1 cellular context compared by ENCODE assay signal in the genomic region with DNA sequence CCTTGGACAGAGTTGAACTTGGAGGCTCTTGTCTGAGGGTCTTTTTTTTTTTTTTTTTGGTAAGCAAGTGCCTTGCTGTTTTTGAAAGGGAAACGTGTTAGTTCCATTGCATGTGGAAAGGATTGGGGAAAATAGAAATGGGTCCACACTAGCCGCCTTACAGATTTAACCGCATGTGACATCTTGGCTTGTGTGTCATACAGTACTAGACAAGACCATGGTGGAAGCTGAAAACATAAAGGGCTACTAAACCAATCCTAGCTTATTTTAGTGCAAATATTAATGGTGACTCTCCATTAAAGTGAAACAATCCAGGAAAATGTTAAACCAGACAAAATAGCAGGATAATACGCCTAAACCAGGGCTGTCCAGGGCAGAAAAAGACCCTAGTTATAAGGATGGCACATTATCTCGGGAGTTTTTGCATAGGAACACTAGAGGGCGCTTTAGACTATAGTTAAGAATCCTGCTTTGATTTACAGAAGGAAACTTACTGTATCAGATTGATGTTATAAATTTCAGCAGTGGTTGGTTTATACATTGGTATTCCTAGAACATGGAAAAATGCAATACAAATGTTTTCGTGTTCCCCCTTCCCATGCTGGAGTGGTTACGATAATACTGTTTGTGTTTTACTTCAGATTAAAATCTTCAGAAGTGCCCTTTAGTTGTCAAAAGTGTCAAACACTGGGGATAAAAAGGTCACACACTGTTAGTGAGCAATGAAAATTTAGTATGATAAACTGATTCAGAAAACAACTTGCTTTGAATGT.
TF ChIP-seq lines count a peak whose summit lies in the region.

No MANE protein-coding gene starts in this region.

TF ChIP-seq in H1, 55 proteins besides CTCF, POLR2A, EP300 and RAD21:
- TF ChIP-seq, protein P1, sequence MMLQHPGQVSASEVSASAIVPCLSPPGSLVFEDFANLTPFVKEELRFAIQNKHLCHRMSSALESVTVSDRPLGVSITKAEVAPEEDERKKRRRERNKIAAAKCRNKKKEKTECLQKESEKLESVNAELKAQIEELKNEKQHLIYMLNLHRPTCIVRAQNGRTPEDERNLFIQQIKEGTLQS (IDR thresholded peaks at IDR 0.05; ENCODE audit: insufficient read depth, low read depth, low read length) = no peak
- no peak for TF ChIP-seq JUN (IDR thresholded peaks at IDR 0.05; ENCODE audit: low read depth, low read length)
- TF ChIP-seq, protein P2, sequence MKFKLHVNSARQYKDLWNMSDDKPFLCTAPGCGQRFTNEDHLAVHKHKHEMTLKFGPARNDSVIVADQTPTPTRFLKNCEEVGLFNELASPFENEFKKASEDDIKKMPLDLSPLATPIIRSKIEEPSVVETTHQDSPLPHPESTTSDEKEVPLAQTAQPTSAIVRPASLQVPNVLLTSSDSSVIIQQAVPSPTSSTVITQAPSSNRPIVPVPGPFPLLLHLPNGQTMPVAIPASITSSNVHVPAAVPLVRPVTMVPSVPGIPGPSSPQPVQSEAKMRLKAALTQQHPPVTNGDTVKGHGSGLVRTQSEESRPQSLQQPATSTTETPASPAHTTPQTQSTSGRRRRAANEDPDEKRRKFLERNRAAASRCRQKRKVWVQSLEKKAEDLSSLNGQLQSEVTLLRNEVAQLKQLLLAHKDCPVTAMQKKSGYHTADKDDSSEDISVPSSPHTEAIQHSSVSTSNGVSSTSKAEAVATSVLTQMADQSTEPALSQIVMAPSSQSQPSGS (IDR thresholded peaks at IDR 0.05; ENCODE audit: low read length) = no peak
- TF ChIP-seq GABPA (IDR thresholded peaks at IDR 0.05; ENCODE audit: borderline replicate concordance, insufficient read depth, low read length) = no peak
- TF ChIP-seq, protein P3, sequence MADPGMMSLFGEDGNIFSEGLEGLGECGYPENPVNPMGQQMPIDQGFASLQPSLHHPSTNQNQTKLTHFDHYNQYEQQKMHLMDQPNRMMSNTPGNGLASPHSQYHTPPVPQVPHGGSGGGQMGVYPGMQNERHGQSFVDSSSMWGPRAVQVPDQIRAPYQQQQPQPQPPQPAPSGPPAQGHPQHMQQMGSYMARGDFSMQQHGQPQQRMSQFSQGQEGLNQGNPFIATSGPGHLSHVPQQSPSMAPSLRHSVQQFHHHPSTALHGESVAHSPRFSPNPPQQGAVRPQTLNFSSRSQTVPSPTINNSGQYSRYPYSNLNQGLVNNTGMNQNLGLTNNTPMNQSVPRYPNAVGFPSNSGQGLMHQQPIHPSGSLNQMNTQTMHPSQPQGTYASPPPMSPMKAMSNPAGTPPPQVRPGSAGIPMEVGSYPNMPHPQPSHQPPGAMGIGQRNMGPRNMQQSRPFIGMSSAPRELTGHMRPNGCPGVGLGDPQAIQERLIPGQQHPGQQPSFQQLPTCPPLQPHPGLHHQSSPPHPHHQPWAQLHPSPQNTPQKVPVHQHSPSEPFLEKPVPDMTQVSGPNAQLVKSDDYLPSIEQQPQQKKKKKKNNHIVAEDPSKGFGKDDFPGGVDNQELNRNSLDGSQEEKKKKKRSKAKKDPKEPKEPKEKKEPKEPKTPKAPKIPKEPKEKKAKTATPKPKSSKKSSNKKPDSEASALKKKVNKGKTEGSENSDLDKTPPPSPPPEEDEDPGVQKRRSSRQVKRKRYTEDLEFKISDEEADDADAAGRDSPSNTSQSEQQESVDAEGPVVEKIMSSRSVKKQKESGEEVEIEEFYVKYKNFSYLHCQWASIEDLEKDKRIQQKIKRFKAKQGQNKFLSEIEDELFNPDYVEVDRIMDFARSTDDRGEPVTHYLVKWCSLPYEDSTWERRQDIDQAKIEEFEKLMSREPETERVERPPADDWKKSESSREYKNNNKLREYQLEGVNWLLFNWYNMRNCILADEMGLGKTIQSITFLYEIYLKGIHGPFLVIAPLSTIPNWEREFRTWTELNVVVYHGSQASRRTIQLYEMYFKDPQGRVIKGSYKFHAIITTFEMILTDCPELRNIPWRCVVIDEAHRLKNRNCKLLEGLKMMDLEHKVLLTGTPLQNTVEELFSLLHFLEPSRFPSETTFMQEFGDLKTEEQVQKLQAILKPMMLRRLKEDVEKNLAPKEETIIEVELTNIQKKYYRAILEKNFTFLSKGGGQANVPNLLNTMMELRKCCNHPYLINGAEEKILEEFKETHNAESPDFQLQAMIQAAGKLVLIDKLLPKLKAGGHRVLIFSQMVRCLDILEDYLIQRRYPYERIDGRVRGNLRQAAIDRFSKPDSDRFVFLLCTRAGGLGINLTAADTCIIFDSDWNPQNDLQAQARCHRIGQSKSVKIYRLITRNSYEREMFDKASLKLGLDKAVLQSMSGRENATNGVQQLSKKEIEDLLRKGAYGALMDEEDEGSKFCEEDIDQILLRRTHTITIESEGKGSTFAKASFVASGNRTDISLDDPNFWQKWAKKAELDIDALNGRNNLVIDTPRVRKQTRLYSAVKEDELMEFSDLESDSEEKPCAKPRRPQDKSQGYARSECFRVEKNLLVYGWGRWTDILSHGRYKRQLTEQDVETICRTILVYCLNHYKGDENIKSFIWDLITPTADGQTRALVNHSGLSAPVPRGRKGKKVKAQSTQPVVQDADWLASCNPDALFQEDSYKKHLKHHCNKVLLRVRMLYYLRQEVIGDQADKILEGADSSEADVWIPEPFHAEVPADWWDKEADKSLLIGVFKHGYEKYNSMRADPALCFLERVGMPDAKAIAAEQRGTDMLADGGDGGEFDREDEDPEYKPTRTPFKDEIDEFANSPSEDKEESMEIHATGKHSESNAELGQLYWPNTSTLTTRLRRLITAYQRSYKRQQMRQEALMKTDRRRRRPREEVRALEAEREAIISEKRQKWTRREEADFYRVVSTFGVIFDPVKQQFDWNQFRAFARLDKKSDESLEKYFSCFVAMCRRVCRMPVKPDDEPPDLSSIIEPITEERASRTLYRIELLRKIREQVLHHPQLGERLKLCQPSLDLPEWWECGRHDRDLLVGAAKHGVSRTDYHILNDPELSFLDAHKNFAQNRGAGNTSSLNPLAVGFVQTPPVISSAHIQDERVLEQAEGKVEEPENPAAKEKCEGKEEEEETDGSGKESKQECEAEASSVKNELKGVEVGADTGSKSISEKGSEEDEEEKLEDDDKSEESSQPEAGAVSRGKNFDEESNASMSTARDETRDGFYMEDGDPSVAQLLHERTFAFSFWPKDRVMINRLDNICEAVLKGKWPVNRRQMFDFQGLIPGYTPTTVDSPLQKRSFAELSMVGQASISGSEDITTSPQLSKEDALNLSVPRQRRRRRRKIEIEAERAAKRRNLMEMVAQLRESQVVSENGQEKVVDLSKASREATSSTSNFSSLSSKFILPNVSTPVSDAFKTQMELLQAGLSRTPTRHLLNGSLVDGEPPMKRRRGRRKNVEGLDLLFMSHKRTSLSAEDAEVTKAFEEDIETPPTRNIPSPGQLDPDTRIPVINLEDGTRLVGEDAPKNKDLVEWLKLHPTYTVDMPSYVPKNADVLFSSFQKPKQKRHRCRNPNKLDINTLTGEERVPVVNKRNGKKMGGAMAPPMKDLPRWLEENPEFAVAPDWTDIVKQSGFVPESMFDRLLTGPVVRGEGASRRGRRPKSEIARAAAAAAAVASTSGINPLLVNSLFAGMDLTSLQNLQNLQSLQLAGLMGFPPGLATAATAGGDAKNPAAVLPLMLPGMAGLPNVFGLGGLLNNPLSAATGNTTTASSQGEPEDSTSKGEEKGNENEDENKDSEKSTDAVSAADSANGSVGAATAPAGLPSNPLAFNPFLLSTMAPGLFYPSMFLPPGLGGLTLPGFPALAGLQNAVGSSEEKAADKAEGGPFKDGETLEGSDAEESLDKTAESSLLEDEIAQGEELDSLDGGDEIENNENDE (IDR thresholded peaks at IDR 0.05; ENCODE audit: insufficient replicate concordance, low read length) = no peak
- TF ChIP-seq BRCA1 (IDR thresholded peaks at IDR 0.05; ENCODE audit: low read depth, low read length) = no peak
- no peak for TF ChIP-seq YY1 (IDR thresholded peaks at IDR 0.05; ENCODE audit: low read depth, low read length)
- no peak for TF ChIP-seq MAFK (IDR thresholded peaks at IDR 0.05; ENCODE audit: low read depth, low read length)
- no peak for TF ChIP-seq CHD1 (IDR thresholded peaks at IDR 0.05; ENCODE audit: low read depth, low read length)
- no peak for TF ChIP-seq PHF8 (conservative IDR thresholded peaks at IDR 0.05; ENCODE audit: low read depth, low read length)
- TF ChIP-seq SUZ12 (IDR thresholded peaks at IDR 0.05; ENCODE audit: low read length) = no peak
- no peak for TF ChIP-seq POU5F1 (IDR thresholded peaks at IDR 0.05; ENCODE audit: low read depth, low read length)
- TF ChIP-seq CREB1 (IDR thresholded peaks at IDR 0.05) = no peak
- no peak for TF ChIP-seq RFX5 (IDR thresholded peaks at IDR 0.05; ENCODE audit: borderline replicate concordance, low read depth, low read length)
- no peak for TF ChIP-seq RBBP5 (IDR thresholded peaks at IDR 0.05; ENCODE audit: borderline replicate concordance, low read depth, low read length)
- TF ChIP-seq SIN3A (conservative IDR thresholded peaks at IDR 0.05 in 1 of 2, IDR thresholded peaks at IDR 0.05 in 1 of 2; ENCODE audit: low read depth in 1 of 2, low read length in 2 of 2) = no peak
- TF ChIP-seq BACH1 (IDR thresholded peaks at IDR 0.05; ENCODE audit: low read length) = no peak
- no peak for TF ChIP-seq SP4 (IDR thresholded peaks at IDR 0.05; ENCODE audit: low read length)
- no peak for TF ChIP-seq FOSL1 (IDR thresholded peaks at IDR 0.05; ENCODE audit: insufficient read depth, low read depth, low read length)
- no peak for TF ChIP-seq TEAD4 (IDR thresholded peaks at IDR 0.05; ENCODE audit: low read depth, low read length)
